ENCODE assay signal across 22 cellular contexts in genomic region chr19:23946569-23946968, GRCh38. TPM values are rescaled to one million over a fixed set of nuclear protein-coding genes. Genes with fewer than 3 reads are reported as not detected.
DNase-seq lines count a peak whose midpoint lies in the region; FAIRE-seq and TF ChIP-seq lines count a peak whose summit lies in the region.
"Had no signal": no experiment of that assay in that cellular context is flagged by ENCODE, and none has a peak within 500 bp of the region (broad histone marks: within the 10 kb centered on the region; RNA-seq: fewer than 3 reads in every experiment).

No MANE protein-coding gene starts in this region.

- no peaks in the 10 kb centered on the region for H3K36me3 ChIP-seq in adipocyte (ENCODE audit: control insufficient read depth, insufficient read depth, low read length, severe bottlenecking)
- H3K36me3 ChIP-seq in adrenal gland (replicated peaks in 1 of 2): no peaks in the 10 kb centered on the region
- H3K36me3 ChIP-seq: SJSA1 had no signal

- H3K9me3 Mint-ChIP-seq in activated CD4-positive, alpha-beta T cell treated with anti-CD3 and anti-CD28 coated beads, Interleukin-2, amount 10 ng/mL, durations not matched to agents 7 days and 5 days: peaks cover 57% of the 10 kb centered on the region
- peaks cover 32% of the 10 kb centered on the region for H3K9me3 Mint-ChIP-seq in activated CD4-positive, alpha-beta T cell treated with anti-CD3 and anti-CD28 coated beads, Interleukin-2, amount 10 ng/mL, durations not matched to agents 24 days and 14 days

- H3K27me3 Mint-ChIP-seq in activated CD4-positive, alpha-beta T cell treated with anti-CD3 and anti-CD28 coated beads, Interleukin-2, amount 10 ng/mL, durations not matched to agents 7 days and 5 days: no peaks in the 10 kb centered on the region
- H3K27me3 Mint-ChIP-seq in activated CD4-positive, alpha-beta T cell treated with anti-CD3 and anti-CD28 coated beads, Interleukin-2, amount 10 ng/mL, durations not matched to agents 24 days and 14 days: no peaks in the 10 kb centered on the region

- no peak for DNase-seq in activated CD4-positive, alpha-beta T cell treated with anti-CD3 and anti-CD28 coated beads, Interleukin-2, amount 10 ng/mL, durations not matched to agents 7 days and 5 days
- no peak for DNase-seq in activated CD4-positive, alpha-beta T cell treated with anti-CD3 and anti-CD28 coated beads, Interleukin-2, amount 10 ng/mL, durations not matched to agents 24 days and 14 days
- DNase-seq in H54 (ENCODE audit: insufficient read length, low spot score): no peak
- DNase-seq in adipocyte (ENCODE audit: low read depth): peak; percentile 13
- DNase-seq in iris pigment epithelial cell (ENCODE audit: low read depth): peak; percentile 25
- DNase-seq in adrenal gland: no peak
- no peak for DNase-seq in erythroblast (lab: John Stamatoyannopoulos, UW)
- DNase-seq in occipital lobe (lab: John Stamatoyannopoulos, UW): no peak
- DNase-seq: 8988T, DMS 273 treated with DMSO at 0.1 percent for 48 hours, GF-D8, GM23248, NCI-H1092 treated with DMSO at 0.1 percent for 48 hours, NCI-H2107, NCI-H2227 treated with DMSO at 0.1 percent for 48 hours, NCI-H526 had no signal

- no peak for TF ChIP-seq CTCF in adrenal gland (IDR thresholded peaks at IDR 0.05)

- peak; percentile 52 for FAIRE-seq in H54 (lab: Jason Lieb, UNC)
- FAIRE-seq: GM12891, GM18507, HepG2 had no signal

- no peak overlapping the region for H3K4me3 ChIP-seq in adipocyte (ENCODE audit: low read length)
- H3K4me3 ChIP-seq in adrenal gland: no peak overlapping the region
- H3K4me3 ChIP-seq: BLaER1, GM23248, SJSA1 had no signal

- peaks cover 9% of the 10 kb centered on the region for H3K4me1 Mint-ChIP-seq in activated CD4-positive, alpha-beta T cell treated with anti-CD3 and anti-CD28 coated beads, Interleukin-2, amount 10 ng/mL, durations not matched to agents 7 days and 5 days
- H3K4me1 Mint-ChIP-seq in activated CD4-positive, alpha-beta T cell treated with anti-CD3 and anti-CD28 coated beads, Interleukin-2, amount 10 ng/mL, durations not matched to agents 24 days and 14 days: peaks cover 1% of the 10 kb centered on the region

- H3K4me1 ChIP-seq in adipocyte (ENCODE audit: control insufficient read depth, insufficient read depth, low read length) (no peaks in the 10 kb centered on the region), adrenal gland (replicated peaks in 1 of 2) (no peaks in the 10 kb centered on the region)
- H3K4me1 ChIP-seq: BLaER1, SJSA1 had no signal

- intact Hi-C loops in activated CD4-positive, alpha-beta T cell treated with anti-CD3 and anti-CD28 coated beads, Interleukin-2, amount 10 ng/mL, durations not matched to agents 24 days and 14 days (cut with micrococcal nuclease): no loop called here
- intact Hi-C loops in adrenal gland (cut with DNase I): no loop called here

- POLR2A ChIA-PET in activated CD4-positive, alpha-beta T cell treated with anti-CD3 and anti-CD28 coated beads, Interleukin-2, amount 10 ng/mL, durations not matched to agents 7 days and 5 days (lab: Charles Lee): no interaction called here

- H3K27me3 ChIP-seq in adipocyte (replicated peaks; ENCODE audit: control insufficient read depth, insufficient read depth, low read length): no peaks in the 10 kb centered on the region
- no peaks in the 10 kb centered on the region for H3K27me3 ChIP-seq in adrenal gland
- H3K27me3 ChIP-seq: BLaER1, SJSA1 had no signal

- CTCF ChIA-PET in activated CD4-positive, alpha-beta T cell treated with anti-CD3 and anti-CD28 coated beads, Interleukin-2, amount 10 ng/mL, durations not matched to agents 7 days and 5 days (lab: Charles Lee): no interaction called here

- H3K9me3 ChIP-seq in adipocyte (ENCODE audit: control insufficient read depth, low read length): peaks cover 13% of the 10 kb centered on the region
- no peaks in the 10 kb centered on the region for H3K9me3 ChIP-seq in adrenal gland (replicated peaks in 1 of 3)
- H3K9me3 ChIP-seq: SJSA1 had no signal

- TF ChIP-seq POLR2A in H54 (IDR thresholded peaks at IDR 0.05; ENCODE audit: low read depth, low read length): no peak
- TF ChIP-seq POLR2A in adrenal gland (IDR thresholded peaks at IDR 0.05): no peak
- no peak for TF ChIP-seq POLR2A in erythroblast (IDR thresholded peaks at IDR 0.05; ENCODE audit: low read length)

- no peak overlapping the region for H3K27ac ChIP-seq in adrenal gland
- H3K27ac ChIP-seq: BLaER1, GM23248, KMS-11, SJSA1 had no signal

- no peak overlapping the region for H3K9ac ChIP-seq in adipocyte (ENCODE audit: low read length)
- H3K9ac ChIP-seq: BLaER1, GM23248, KMS-11 had no signal

- H3K27ac Mint-ChIP-seq in activated CD4-positive, alpha-beta T cell treated with anti-CD3 and anti-CD28 coated beads, Interleukin-2, amount 10 ng/mL, durations not matched to agents 7 days and 5 days: peak overlapping the region; percentile 57
- no peak overlapping the region for H3K27ac Mint-ChIP-seq in activated CD4-positive, alpha-beta T cell treated with anti-CD3 and anti-CD28 coated beads, Interleukin-2, amount 10 ng/mL, durations not matched to agents 24 days and 14 days

- H3K4me3 Mint-ChIP-seq in activated CD4-positive, alpha-beta T cell treated with anti-CD3 and anti-CD28 coated beads, Interleukin-2, amount 10 ng/mL, durations not matched to agents 7 days and 5 days: no peak overlapping the region
- no peak overlapping the region for H3K4me3 Mint-ChIP-seq in activated CD4-positive, alpha-beta T cell treated with anti-CD3 and anti-CD28 coated beads, Interleukin-2, amount 10 ng/mL, durations not matched to agents 24 days and 14 days

- H3K36me3 Mint-ChIP-seq in activated CD4-positive, alpha-beta T cell treated with anti-CD3 and anti-CD28 coated beads, Interleukin-2, amount 10 ng/mL, durations not matched to agents 7 days and 5 days (ENCODE audit: low read depth): peaks cover 65% of the 10 kb centered on the region
- H3K36me3 Mint-ChIP-seq in activated CD4-positive, alpha-beta T cell treated with anti-CD3 and anti-CD28 coated beads, Interleukin-2, amount 10 ng/mL, durations not matched to agents 24 days and 14 days (ENCODE audit: low read depth): peaks cover 29% of the 10 kb centered on the region

RNA-seq across cellular contexts. Expression of gene ZNF726, which starts 31.9 kb away (rescaled TPM):
- total RNA-seq in activated CD4-positive, alpha-beta T cell treated with anti-CD3 and anti-CD28 coated beads, Interleukin-2, amount 10 ng/mL, durations not matched to agents 7 days and 5 days: 10 to 100 TPM; 14.8 to 17.5 TPM
- total RNA-seq in activated CD4-positive, alpha-beta T cell treated with anti-CD3 and anti-CD28 coated beads, Interleukin-2, amount 10 ng/mL, durations not matched to agents 24 days and 14 days: 12.8 and 16.3 TPM in 2 replicates
- total RNA-seq in adrenal gland (1 to 10 TPM in 1 of 8 donors, under 1 TPM in 6, not detected in 1; 0.36 to 1.2 (median 0.75) TPM), occipital lobe (13.3 TPM)
- polyA plus RNA-seq in adrenal gland: 1 to 10 TPM in 2 of 3 donors, under 1 TPM in 1; 0.57 to 1.7 (median 1.3) TPM
- total RNA-seq: HepG2 had no signal
- polyA plus RNA-seq: HepG2 had no signal

Comparison
In these comparisons a context has a peak if more than half of its experiments do, and no peak if none do; other contexts are left out.
1. DNase-seq: peak in adipocyte (single experiment) and iris pigment epithelial cell (single experiment); none in activated CD4-positive, alpha-beta T cell treated with anti-CD3 and anti-CD28 coated beads, Interleukin-2, amount 10 ng/mL, durations not matched to agents 7 days and 5 days (single experiment), activated CD4-positive, alpha-beta T cell treated with anti-CD3 and anti-CD28 coated beads, Interleukin-2, amount 10 ng/mL, durations not matched to agents 24 days and 14 days (single experiment), H54 (single experiment), adrenal gland (0 of 7), erythroblast (0 of 2) and occipital lobe (single experiment).